In genomic region chr3:42066516-42067181, GRCh38 we compare ENCODE assay signal across 8 cellular contexts. TPM values are rescaled to one million over a fixed set of nuclear protein-coding genes. Genes with fewer than 3 reads are reported as not detected.
DNase-seq lines count a peak whose midpoint lies in the region; ATAC-seq and TF ChIP-seq lines count a peak whose summit lies in the region.

No MANE protein-coding gene starts in this region.

- TF ChIP-seq CTCF in OCI-LY7 (conservative IDR thresholded peaks at IDR 0.05; ENCODE audit: low read length): no peak

- H3K4me2 ChIP-seq in OCI-LY7 (ENCODE audit: low read length) (peak overlapping the region; percentile 73), skeletal muscle satellite cell (ENCODE audit: low read length) (peak overlapping the region; percentile 73)

- peak overlapping the region in 1 of 7 donors; percentile 66 for H3K27ac Mint-ChIP-seq in CD4-positive, alpha-beta memory T cell

- no peak overlapping the region for H2AFZ ChIP-seq in OCI-LY7 (ENCODE audit: low read length)

- peak overlapping the region; percentile 88 for H3K9ac ChIP-seq in skeletal muscle satellite cell (ENCODE audit: low read depth, low read length)

- peaks cover 33% of the 10 kb centered on the region for H4K20me1 ChIP-seq in OCI-LY7 (ENCODE audit: insufficient read depth, low read length)

- POLR2A ChIA-PET in OCI-LY7 (lab: Charles Lee): interaction anchor here (0.6 to 1.8 kb wide), 17 partner anchors 8 to 553 kb away, joined by 3 to 9 read pairs (median 5); no protein-coding TSS in a partner anchor
- POLR2A ChIA-PET in CD4-positive, alpha-beta memory T cell (lab: Charles Lee; ENCODE audit: partially characterized antibody): no interaction called here

- no peaks in the 10 kb centered on the region for H3K27me3 ChIP-seq in skeletal muscle satellite cell (ENCODE audit: control insufficient read depth, insufficient read depth, low read length)
- H3K27me3 ChIP-seq in CD4-positive, alpha-beta memory T cell (ENCODE audit: insufficient read depth, low read length): no peaks in the 10 kb centered on the region

- no TSS peak for BruUV-seq in OCI-LY7 (replicated peaks; lab: Mats Ljungman, UMichigan)

- H3K27ac ChIP-seq in OCI-LY7 (ENCODE audit: low read depth, low read length, poor library complexity, severe bottlenecking): peak overlapping the region; percentile 86
- H3K27ac ChIP-seq in CD4-positive, alpha-beta memory T cell (ENCODE audit: low read depth, low read length): no peak overlapping the region

- no peaks in the 10 kb centered on the region for H3K27me3 Mint-ChIP-seq in CD4-positive, alpha-beta memory T cell

- no peaks in the 10 kb centered on the region for H3K9me2 ChIP-seq in OCI-LY7 (ENCODE audit: insufficient read depth, low read length)

- intact Hi-C loops in OCI-LY7 (cut with micrococcal nuclease; ENCODE audit: unreplicated experiment): loop anchor here (2.0 kb wide), 1 partner anchor 54 kb away; no protein-coding TSS in a partner anchor
- intact Hi-C loops in CD4-positive, alpha-beta memory T cell (cut with micrococcal nuclease): no loop called here

- H3K36me3 ChIP-seq in OCI-LY7 (ENCODE audit: insufficient read depth, low read length): peaks cover 19% of the 10 kb centered on the region; the same call in 1 of the 2 replicates
- no peaks in the 10 kb centered on the region for H3K36me3 ChIP-seq in skeletal muscle satellite cell (ENCODE audit: insufficient read depth, low read length)
- H3K36me3 ChIP-seq in CD4-positive, alpha-beta memory T cell (ENCODE audit: insufficient read depth, low read length): no peaks in the 10 kb centered on the region

- no peaks in the 10 kb centered on the region for H3K36me3 Mint-ChIP-seq in CD4-positive, alpha-beta memory T cell

- peak overlapping the region; percentile 54 for H3K4me3 ChIP-seq in OCI-LY7 (ENCODE audit: low read depth, low read length, poor library complexity, severe bottlenecking)
- peak overlapping the region; percentile 32 for H3K4me3 ChIP-seq in skeletal muscle satellite cell (ENCODE audit: low read length)
- no peak overlapping the region for H3K4me3 ChIP-seq in CD4-positive, alpha-beta memory T cell (ENCODE audit: low read length in 2 of 2)

- CTCF ChIA-PET in OCI-LY7 (lab: Charles Lee; ENCODE audit: unreplicated experiment): no interaction called here
- CTCF ChIA-PET in CD4-positive, alpha-beta memory T cell (lab: Charles Lee; ENCODE audit: partially characterized antibody): interaction anchor here (1.5 kb wide), 1 partner anchor 33 kb away, joined by 4 read pairs; no protein-coding TSS in a partner anchor

- no peaks in the 10 kb centered on the region for H3K9me3 Mint-ChIP-seq in CD4-positive, alpha-beta memory T cell

- H3K9me3 ChIP-seq in OCI-LY7 (ENCODE audit: low read length): no peaks in the 10 kb centered on the region
- H3K9me3 ChIP-seq in skeletal muscle satellite cell (replicated peaks; ENCODE audit: low read length): no peaks in the 10 kb centered on the region
- H3K9me3 ChIP-seq in CD4-positive, alpha-beta memory T cell (ENCODE audit: control insufficient read depth in 1 of 2, low read length in 2 of 2): no peaks in the 10 kb centered on the region

- H3K4me1 ChIP-seq in OCI-LY7 (ENCODE audit: insufficient read depth, low read length, poor library complexity, severe bottlenecking) (peaks cover 68% of the 10 kb centered on the region), skeletal muscle satellite cell (ENCODE audit: control insufficient read depth, insufficient read depth, low read length) (peaks cover 66% of the 10 kb centered on the region)
- no peaks in the 10 kb centered on the region for H3K4me1 ChIP-seq in CD4-positive, alpha-beta memory T cell (ENCODE audit: insufficient read depth, low read length)

- ATAC-seq in GM19035 (IDR thresholded peaks at IDR 0.05; ENCODE audit: unreplicated experiment) (peak; percentile 24), GM18520 (IDR thresholded peaks at IDR 0.05; ENCODE audit: unreplicated experiment) (no peak)

- H3K4me3 Mint-ChIP-seq in CD4-positive, alpha-beta memory T cell: no peak overlapping the region

- DNase-seq in OCI-LY7 (ENCODE audit: low spot score) (peak; percentile 41), germinal center (ENCODE audit: low spot score) (peak; percentile 65), NCI-H2107 treated with DMSO at 0.1 percent for 48 hours (lab: John Stamatoyannopoulos, UW; ENCODE audit: unreplicated experiment) (no peak), T1000 (lab: John Stamatoyannopoulos, UW) (no peak)
- DNase-seq in CD4-positive, alpha-beta memory T cell: no peak

- peaks cover 99% of the 10 kb centered on the region for H3K79me2 ChIP-seq in OCI-LY7 (ENCODE audit: insufficient read depth, low read depth, low read length)

- H3K4me1 Mint-ChIP-seq in CD4-positive, alpha-beta memory T cell: peaks cover 11 to 28% (median 14%) of the 10 kb centered on the region in 4 donors

RNA-seq across cellular contexts. Expression of gene TRAK1, which starts 24.5 kb away (rescaled TPM):
- total RNA-seq in OCI-LY7 (2014; rRNA removed; shearing (Covaris generic)): 60.8 and 62.5 TPM in 2 replicates
- 88.3 and 92.6 TPM in 2 replicates for total RNA-seq in OCI-LY7 (2022)
- 21.0 and 32.5 TPM in 2 replicates for total RNA-seq in skeletal muscle satellite cell (2012; rRNA removed)
- total RNA-seq in CD4-positive, alpha-beta memory T cell: 10 to 100 TPM; 15.9 to 17.2 TPM
- 10 to 100 TPM in 1 of 2 donors, 1 to 10 TPM in 1; 3.4 to 10.5 TPM for polyA plus RNA-seq in CD4-positive, alpha-beta memory T cell

Comparison
In these comparisons a context has a peak if more than half of its experiments do, and no peak if none do; other contexts are left out.
1. DNase-seq: peak in OCI-LY7 (single experiment) and germinal center (single experiment); none in NCI-H2107 treated with DMSO at 0.1 percent for 48 hours (single experiment), CD4-positive, alpha-beta memory T cell (0 of 5) and T1000 (single experiment).
2. H3K4me3 ChIP-seq: peak in OCI-LY7 (single experiment) and skeletal muscle satellite cell (single experiment); none in CD4-positive, alpha-beta memory T cell (0 of 2).